Comparison of ENCODE assay signal across 1 cellular context in genomic region chr11:67464411-67465189, GRCh38.
TF ChIP-seq lines count a peak whose summit lies in the region.

No MANE protein-coding gene starts in this region.

TF ChIP-seq in H1, 55 proteins besides CTCF, POLR2A, EP300 and RAD21:
- TF ChIP-seq, protein P1, sequence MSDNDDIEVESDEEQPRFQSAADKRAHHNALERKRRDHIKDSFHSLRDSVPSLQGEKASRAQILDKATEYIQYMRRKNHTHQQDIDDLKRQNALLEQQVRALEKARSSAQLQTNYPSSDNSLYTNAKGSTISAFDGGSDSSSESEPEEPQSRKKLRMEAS (IDR thresholded peaks at IDR 0.05) = 0 out of 2 replicates have a peak, but pooled peaks have one; percentile 7
- TF ChIP-seq TCF12 (IDR thresholded peaks at IDR 0.05; ENCODE audit: low read depth, low read length) (no peak), TBP (IDR thresholded peaks at IDR 0.05; ENCODE audit: low read depth, low read length) (0 out of 2 replicates have a peak, but pooled peaks have one; percentile 20), RFX5 (IDR thresholded peaks at IDR 0.05; ENCODE audit: borderline replicate concordance, low read depth, low read length) (no peak), CHD2 (IDR thresholded peaks at IDR 0.05; ENCODE audit: low read length) (no peak), CREB1 (IDR thresholded peaks at IDR 0.05) (no peak), HDAC6 (IDR thresholded peaks at IDR 0.05; ENCODE audit: low read depth, low read length) (no peak), SP4 (IDR thresholded peaks at IDR 0.05; ENCODE audit: low read length) (no peak), CEBPB (IDR thresholded peaks at IDR 0.05; ENCODE audit: low read depth, low read length) (no peak), CBX5 (IDR thresholded peaks at IDR 0.05; ENCODE audit: low read depth, low read length) (no peak), KDM4A (IDR thresholded peaks at IDR 0.05; ENCODE audit: low read depth, low read length, severe bottlenecking) (peak; percentile 37), HDAC2 (IDR thresholded peaks at IDR 0.05; ENCODE audit: borderline replicate concordance in 1 of 2, low read depth in 2 of 2, low read length in 2 of 2) (no peak), JUN (IDR thresholded peaks at IDR 0.05; ENCODE audit: low read depth, low read length) (no peak), CBX8 (IDR thresholded peaks at IDR 0.05; ENCODE audit: borderline replicate concordance, low read depth, low read length) (no peak), ZNF274 (IDR thresholded peaks at IDR 0.05; ENCODE audit: borderline replicate concordance, extremely low read depth, low read length) (no peak), BRCA1 (IDR thresholded peaks at IDR 0.05; ENCODE audit: low read depth, low read length) (no peak), CHD7 (IDR thresholded peaks at IDR 0.05; ENCODE audit: insufficient replicate concordance, low read length) (no peak), CTBP2 (IDR thresholded peaks at IDR 0.05; ENCODE audit: borderline replicate concordance, insufficient read depth, insufficient read length, low read length) (no peak), SP2 (IDR thresholded peaks at IDR 0.05; ENCODE audit: low read length) (no peak), GTF2F1 (IDR thresholded peaks at IDR 0.05; ENCODE audit: borderline replicate concordance, low read depth, low read length) (no peak), TAF1 (IDR thresholded peaks at IDR 0.05; ENCODE audit: low read depth, low read length) (peak; percentile 81), FOSL1 (IDR thresholded peaks at IDR 0.05; ENCODE audit: insufficient read depth, low read depth, low read length) (no peak), RXRA (IDR thresholded peaks at IDR 0.05; ENCODE audit: insufficient read depth, low read depth, low read length) (no peak), EZH2 (IDR thresholded peaks at IDR 0.05; ENCODE audit: low read depth, low read length, severe bottlenecking) (no peak), CHD1 (IDR thresholded peaks at IDR 0.05; ENCODE audit: low read depth, low read length) (no peak), POLR2AphosphoS5 (IDR thresholded peaks at IDR 0.05; ENCODE audit: low read depth, low read length) (peak; percentile 56; the same call in 1 of the 2 replicates), ASH2L (IDR thresholded peaks at IDR 0.05; ENCODE audit: low read length) (peak; percentile 42), NANOG (IDR thresholded peaks at IDR 0.05; ENCODE audit: insufficient read depth, low read depth, low read length, poor library complexity, severe bottlenecking) (no peak), YY1 (IDR thresholded peaks at IDR 0.05; ENCODE audit: low read depth, low read length) (peak; percentile 85; the same call in 1 of the 2 replicates), SP1 (IDR thresholded peaks at IDR 0.05; ENCODE audit: low read depth, low read length) (no peak), TAF7 (optimal IDR thresholded peaks at IDR 0.05; ENCODE audit: borderline replicate concordance, low read depth, low read length) (no peak), ATF3 (IDR thresholded peaks at IDR 0.05; ENCODE audit: insufficient read depth, low read depth, low read length) (no peak), SIX5 (IDR thresholded peaks at IDR 0.05; ENCODE audit: low read depth, low read length) (no peak), GABPA (IDR thresholded peaks at IDR 0.05; ENCODE audit: borderline replicate concordance, insufficient read depth, low read length) (no peak), SAP30 (IDR thresholded peaks at IDR 0.05; ENCODE audit: insufficient read depth, insufficient replicate concordance, low read length) (no peak), MAFK (IDR thresholded peaks at IDR 0.05; ENCODE audit: low read depth, low read length) (no peak), SUZ12 (IDR thresholded peaks at IDR 0.05; ENCODE audit: low read length) (no peak), KDM1A (IDR thresholded peaks at IDR 0.05; ENCODE audit: borderline replicate concordance, low read length) (no peak), JUND (IDR thresholded peaks at IDR 0.05; ENCODE audit: low read length) (no peak), USF2 (IDR thresholded peaks at IDR 0.05; ENCODE audit: low read length) (peak; percentile 81), KDM5A (IDR thresholded peaks at IDR 0.05; ENCODE audit: low read length) (peak; percentile 54; the same call in 1 of the 2 replicates), RBBP5 (IDR thresholded peaks at IDR 0.05; ENCODE audit: borderline replicate concordance, low read depth, low read length) (no peak), POU5F1 (IDR thresholded peaks at IDR 0.05; ENCODE audit: low read depth, low read length) (no peak), E2F6 (IDR thresholded peaks at IDR 0.05) (no peak), EGR1 (IDR thresholded peaks at IDR 0.05; ENCODE audit: borderline replicate concordance, low read depth, low read length) (peak; percentile 51; the same call in 1 of the 2 replicates), TEAD4 (IDR thresholded peaks at IDR 0.05; ENCODE audit: low read depth, low read length) (no peak), NRF1 (IDR thresholded peaks at IDR 0.05; ENCODE audit: low read depth, low read length) (no peak), BCL11A (IDR thresholded peaks at IDR 0.05; ENCODE audit: low read depth in 2 of 2, low read length in 2 of 2) (no peak), SRF (IDR thresholded peaks at IDR 0.05; ENCODE audit: low read depth, low read length) (no peak), SIN3A (conservative IDR thresholded peaks at IDR 0.05 in 1 of 2, IDR thresholded peaks at IDR 0.05 in 1 of 2; ENCODE audit: low read depth in 1 of 2, low read length in 2 of 2) (peak in 1 of 2 experiments; percentile 85; a peak in 1 of 4 replicates), SIRT6 (IDR thresholded peaks at IDR 0.05; ENCODE audit: low read length) (no peak), BACH1 (IDR thresholded peaks at IDR 0.05; ENCODE audit: low read length) (no peak), RNF2 (IDR thresholded peaks at IDR 0.05; ENCODE audit: borderline replicate concordance, low read depth, low read length, missing control alignments, poor library complexity, severe bottlenecking) (no peak), PHF8 (conservative IDR thresholded peaks at IDR 0.05; ENCODE audit: low read depth, low read length) (peak; percentile 77)
- TF ChIP-seq, protein P2, sequence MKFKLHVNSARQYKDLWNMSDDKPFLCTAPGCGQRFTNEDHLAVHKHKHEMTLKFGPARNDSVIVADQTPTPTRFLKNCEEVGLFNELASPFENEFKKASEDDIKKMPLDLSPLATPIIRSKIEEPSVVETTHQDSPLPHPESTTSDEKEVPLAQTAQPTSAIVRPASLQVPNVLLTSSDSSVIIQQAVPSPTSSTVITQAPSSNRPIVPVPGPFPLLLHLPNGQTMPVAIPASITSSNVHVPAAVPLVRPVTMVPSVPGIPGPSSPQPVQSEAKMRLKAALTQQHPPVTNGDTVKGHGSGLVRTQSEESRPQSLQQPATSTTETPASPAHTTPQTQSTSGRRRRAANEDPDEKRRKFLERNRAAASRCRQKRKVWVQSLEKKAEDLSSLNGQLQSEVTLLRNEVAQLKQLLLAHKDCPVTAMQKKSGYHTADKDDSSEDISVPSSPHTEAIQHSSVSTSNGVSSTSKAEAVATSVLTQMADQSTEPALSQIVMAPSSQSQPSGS (IDR thresholded peaks at IDR 0.05; ENCODE audit: low read length) = no peak
